ENCODE assay signal across 10 cellular contexts in genomic region chr12:89280833-89281533, GRCh38.
A peak's percentile ranks its signal among the peaks of the same experiment; 100 is the strongest.
DNase-seq lines count a peak whose midpoint lies in the region; TF ChIP-seq lines count a peak whose summit lies in the region.
"Had no signal": no experiment of that assay in that cellular context is flagged by ENCODE, and none has a peak within 500 bp of the region (broad histone marks: within the 10 kb centered on the region; RNA-seq: fewer than 3 reads in every experiment).

No MANE protein-coding gene starts in this region.

- intact Hi-C loops in esophagus muscularis mucosa (cut with DNase I): no loop called here

- no peaks in the 10 kb centered on the region for H3K9me3 ChIP-seq in neutrophil
- no peaks in the 10 kb centered on the region for H3K9me3 ChIP-seq in esophagus muscularis mucosa

- H3K27ac ChIP-seq in neutrophil (peak overlapping the region; percentile 81), esophagus muscularis mucosa (replicated peaks in 1 of 4) (peak overlapping the region in 1 of 4 donors; percentile 12)

- H3K27me3 ChIP-seq in neutrophil (no peaks in the 10 kb centered on the region), esophagus muscularis mucosa (no peaks in the 10 kb centered on the region)

- TF ChIP-seq CTCF in neutrophil (IDR thresholded peaks at IDR 0.05): no peak
- TF ChIP-seq CTCF in esophagus muscularis mucosa (IDR thresholded peaks at IDR 0.05): no peak

- DNase-seq in NCI-H510A treated with DMSO at 0.1 percent for 48 hours (lab: John Stamatoyannopoulos, UW) (peak; percentile 15), NCI-H510A (lab: John Stamatoyannopoulos, UW) (no peak), KG1 (lab: John Stamatoyannopoulos, UW) (peak; percentile 49), dermis blood vessel endothelial cell (peak; percentile 19), globus pallidus (ENCODE audit: low spot score) (no peak), esophagus muscularis mucosa (ENCODE audit: extremely low spot score) (no peak)
- no peak for DNase-seq in stimulated activated CD4-positive, alpha-beta T cell treated with anti-CD3 and anti-CD28 coated beads, Interleukin-4, amount 100 ng/mL, for 1 hour
- DNase-seq: activated CD8-positive, alpha-beta memory T cell treated with anti-CD3 and anti-CD28 coated beads, Interleukin-2, amount 50 U/mL, for 48 hours; NCI-H2227 treated with DMSO at 0.1 percent for 48 hours had no signal

- H3K4me3 ChIP-seq in neutrophil (ENCODE audit: low read depth in 1 of 2, low read length in 1 of 2) (peak overlapping the region; percentile 12 to 51), esophagus muscularis mucosa (no peak overlapping the region)

- 57% methylated on average over 5 of the region's 5 CpGs for WGBS in esophagus muscularis mucosa

- no peak for TF ChIP-seq POLR2A in esophagus muscularis mucosa (IDR thresholded peaks at IDR 0.05; ENCODE audit: low read depth)

- peaks cover 23 to 24% of the 10 kb centered on the region in 2 experiments for H3K4me1 ChIP-seq in neutrophil (ENCODE audit: control insufficient read depth in 1 of 2, insufficient read depth in 1 of 2, low read depth in 1 of 2, low read length in 1 of 2)
- peaks cover 4 to 14% (median 13%) of the 10 kb centered on the region in 4 donors for H3K4me1 ChIP-seq in esophagus muscularis mucosa

- no peak for TF ChIP-seq EP300 in esophagus muscularis mucosa (IDR thresholded peaks at IDR 0.05)

- H3K36me3 ChIP-seq in neutrophil (no peaks in the 10 kb centered on the region), esophagus muscularis mucosa (no peaks in the 10 kb centered on the region)

Comparison
In these comparisons a context has a peak if more than half of its experiments do, and no peak if none do; other contexts are left out.
1. DNase-seq: peak in NCI-H510A treated with DMSO at 0.1 percent for 48 hours (single experiment), KG1 (single experiment) and dermis blood vessel endothelial cell (single experiment); none in NCI-H510A (single experiment), globus pallidus (single experiment), esophagus muscularis mucosa (single experiment) and stimulated activated CD4-positive, alpha-beta T cell treated with anti-CD3 and anti-CD28 coated beads, Interleukin-4, amount 100 ng/mL, for 1 hour (single experiment).
2. H3K4me3 ChIP-seq: peak in neutrophil (2 of 2); none in esophagus muscularis mucosa (0 of 4).